Comparison of ENCODE assay signal across 16 cellular contexts in the genomic region with DNA sequence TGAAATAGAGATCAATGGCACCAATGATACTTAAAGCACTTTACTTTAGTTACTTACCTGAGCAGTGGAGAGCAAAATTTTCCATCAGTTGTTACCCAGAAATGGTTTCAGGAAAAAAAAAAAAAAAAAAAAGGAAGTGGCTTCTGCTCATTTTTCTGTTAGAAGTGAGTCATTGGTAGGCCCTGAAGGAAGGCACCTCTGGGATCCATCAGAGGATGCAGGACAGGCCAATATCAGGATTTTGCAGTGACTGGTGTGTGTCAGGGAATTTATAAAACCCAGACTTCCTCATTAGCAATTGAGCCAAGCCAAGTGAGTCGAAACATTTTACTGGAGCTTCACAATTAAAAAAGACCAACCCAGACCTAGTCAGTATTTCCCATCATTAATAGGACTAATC. TPM values are rescaled to one million over a fixed set of nuclear protein-coding genes. Genes with fewer than 3 reads are reported as not detected.
A peak's percentile ranks its signal among the peaks of the same experiment; 100 is the strongest.
DNase-seq lines count a peak whose midpoint lies in the region; ATAC-seq and TF ChIP-seq lines count a peak whose summit lies in the region.
"Had no signal": no experiment of that assay in that cellular context is flagged by ENCODE, and none has a peak within 500 bp of the region (broad histone marks: within the 10 kb centered on the region; RNA-seq: fewer than 3 reads in every experiment).

No MANE protein-coding gene starts in this region.

- no peaks in the 10 kb centered on the region for H3K9me3 ChIP-seq in hepatocyte (ENCODE audit: low read depth)
- H3K9me3 ChIP-seq: BLaER1, breast epithelium, ovary had no signal

- TF ChIP-seq CTCF in brain microvascular endothelial cell (IDR thresholded peaks at IDR 0.05; ENCODE audit: low read depth, low read length, missing control alignments) (no peak), hepatocyte (IDR thresholded peaks at IDR 0.05; ENCODE audit: poor library complexity) (no peak)

- CTCF ChIA-PET in activated CD4-positive, alpha-beta memory T cell treated with anti-CD3 and anti-CD28 coated beads for 36 hours (lab: Charles Lee): no interaction called here

- WGBS in hepatocyte (ENCODE audit: low lambda C conversion rate, missing lambda C conversion rate): 53% methylated on average over 1 of the region's 1 CpG

- H3K27me3 Mint-ChIP-seq in activated CD4-positive, alpha-beta memory T cell treated with anti-CD3 and anti-CD28 coated beads for 36 hours: peaks cover 8% of the 10 kb centered on the region
- H3K27me3 Mint-ChIP-seq: activated naive CD8-positive, alpha-beta T cell treated with anti-CD3 and anti-CD28 coated beads, Interleukin-2, amount 10 ng/mL, durations not matched to agents 7 days and 5 days had no signal

- H3K27me3 ChIP-seq in brain microvascular endothelial cell (replicated peaks) (no peaks in the 10 kb centered on the region), hepatocyte (no peaks in the 10 kb centered on the region)
- H3K27me3 ChIP-seq: BLaER1, breast epithelium, ovary had no signal

- in situ Hi-C loops in brain microvascular endothelial cell (cut with HindIII; ENCODE audit: low pct_ligation_motif_present, low sequenced_read_pairs): no loop called here

- H3K36me3 Mint-ChIP-seq in activated CD4-positive, alpha-beta memory T cell treated with anti-CD3 and anti-CD28 coated beads for 36 hours: peaks cover 6% of the 10 kb centered on the region
- H3K36me3 Mint-ChIP-seq: activated naive CD8-positive, alpha-beta T cell treated with anti-CD3 and anti-CD28 coated beads, Interleukin-2, amount 10 ng/mL, durations not matched to agents 7 days and 5 days had no signal

- no peak overlapping the region for H3K27ac ChIP-seq in brain microvascular endothelial cell
- no peak overlapping the region for H3K27ac ChIP-seq in hepatocyte
- H3K27ac ChIP-seq: BLaER1, breast epithelium, ovary had no signal

- no peak overlapping the region for H3K4me3 Mint-ChIP-seq in activated CD4-positive, alpha-beta memory T cell treated with anti-CD3 and anti-CD28 coated beads for 36 hours
- H3K4me3 Mint-ChIP-seq: activated naive CD8-positive, alpha-beta T cell treated with anti-CD3 and anti-CD28 coated beads, Interleukin-2, amount 10 ng/mL, durations not matched to agents 7 days and 5 days had no signal

- H3K4me3 ChIP-seq in brain microvascular endothelial cell (ENCODE audit: low read depth, low read length): no peak overlapping the region
- no peak overlapping the region for H3K4me3 ChIP-seq in hepatocyte
- H3K4me3 ChIP-seq: BLaER1, breast epithelium, ovary had no signal

- no peak overlapping the region for H3K4me2 ChIP-seq in hepatocyte
- H3K4me2 ChIP-seq: BLaER1 had no signal

- H4K20me1 ChIP-seq in hepatocyte (ENCODE audit: insufficient read depth, poor library complexity, severe bottlenecking): no peaks in the 10 kb centered on the region
- H4K20me1 ChIP-seq: BLaER1 had no signal

- POLR2A ChIA-PET in activated CD4-positive, alpha-beta memory T cell treated with anti-CD3 and anti-CD28 coated beads for 36 hours (lab: Charles Lee): interaction anchor here (0.7 kb wide), 1 partner anchor 260 kb away, joined by 3 read pairs; no protein-coding TSS in a partner anchor

- no peak overlapping the region for H3K27ac Mint-ChIP-seq in activated CD4-positive, alpha-beta memory T cell treated with anti-CD3 and anti-CD28 coated beads for 36 hours
- H3K27ac Mint-ChIP-seq: activated naive CD8-positive, alpha-beta T cell treated with anti-CD3 and anti-CD28 coated beads, Interleukin-2, amount 10 ng/mL, durations not matched to agents 7 days and 5 days had no signal

- intact Hi-C loops in activated CD4-positive, alpha-beta memory T cell treated with anti-CD3 and anti-CD28 coated beads for 36 hours (cut with micrococcal nuclease): loop anchor here (5.0 kb wide), 1 partner anchor 563 kb away; no protein-coding TSS in a partner anchor

- no peak overlapping the region for H2AFZ ChIP-seq in hepatocyte

- peak; percentile 58 for ATAC-seq in SK-N-SH treated with all-trans-retinoic acid at 6 μM for 48 hours
- ATAC-seq: PC-3 had no signal

- H3K79me2 ChIP-seq in hepatocyte: peaks cover 7% of the 10 kb centered on the region

- DNase-seq in EL (peak; percentile 20), M059J (ENCODE audit: low read depth) (peak; percentile 54), kidney tubule cell (ENCODE audit: low spot score) (peak; percentile 56), brain microvascular endothelial cell (no peak), hepatocyte (ENCODE audit: low spot score) (no peak)
- DNase-seq in activated CD4-positive, alpha-beta memory T cell treated with anti-CD3 and anti-CD28 coated beads for 36 hours: no peak
- DNase-seq: activated CD4-positive, alpha-beta T cell treated with anti-CD3 and anti-CD28 coated beads, Interleukin-2, amount 50 U/mL, for 4 hours; activated naive CD8-positive, alpha-beta T cell treated with anti-CD3 and anti-CD28 coated beads, Interleukin-2, amount 10 ng/mL, durations not matched to agents 7 days and 5 days; NCI-H1694 treated with DMSO at 0.1 percent for 48 hours; NCI-H446 treated with DMSO at 0.1 percent for 48 hours; ovary; PC-3; stimulated activated CD4-positive, alpha-beta T cell treated with anti-CD3 and anti-CD28 coated beads, Interleukin-4, amount 100 ng/mL, for 1 hour had no signal

- no peaks in the 10 kb centered on the region for H3K9me2 ChIP-seq in hepatocyte (replicated peaks; ENCODE audit: insufficient read depth)

- peaks cover 42% of the 10 kb centered on the region for H3K4me1 Mint-ChIP-seq in activated CD4-positive, alpha-beta memory T cell treated with anti-CD3 and anti-CD28 coated beads for 36 hours (ENCODE audit: low read depth)

- H3K9me3 Mint-ChIP-seq in activated CD4-positive, alpha-beta memory T cell treated with anti-CD3 and anti-CD28 coated beads for 36 hours: no peaks in the 10 kb centered on the region
- H3K9me3 Mint-ChIP-seq: activated naive CD8-positive, alpha-beta T cell treated with anti-CD3 and anti-CD28 coated beads, Interleukin-2, amount 10 ng/mL, durations not matched to agents 7 days and 5 days had no signal

- H3K36me3 ChIP-seq in brain microvascular endothelial cell (replicated peaks) (no peaks in the 10 kb centered on the region), hepatocyte (replicated peaks; ENCODE audit: insufficient read depth, low read depth) (no peaks in the 10 kb centered on the region)
- H3K36me3 ChIP-seq: breast epithelium, ovary had no signal

- peaks cover 8% of the 10 kb centered on the region for H3K4me1 ChIP-seq in hepatocyte (ENCODE audit: insufficient read depth)
- H3K4me1 ChIP-seq: breast epithelium had no signal

TF ChIP-seq in SK-N-SH treated with all-trans-retinoic acid at 6 μM for 48 hours, 23 proteins besides CTCF, POLR2A, EP300 and RAD21:
- no peak for TF ChIP-seq ESRRG (CRISPR knock-in tag; IDR thresholded peaks at IDR 0.05)
- TF ChIP-seq ISL1 (CRISPR knock-in tag; IDR thresholded peaks at IDR 0.05): peak; percentile 56; the same call in 1 of the 2 replicates
- no peak for TF ChIP-seq PPARA (CRISPR knock-in tag; IDR thresholded peaks at IDR 0.05; ENCODE audit: borderline replicate concordance)
- peak; percentile 63; the same call in 1 of the 2 replicates for TF ChIP-seq TOX (CRISPR knock-in tag; IDR thresholded peaks at IDR 0.05; ENCODE audit: borderline replicate concordance)

RNA-seq across cellular contexts. Expression of gene SMIM30, which starts 2.3 kb away (rescaled TPM):
- 109 and 149 TPM in 2 replicates for total RNA-seq in M059J (2014; rRNA removed; shearing (Covaris generic))
- 10 to 100 TPM; 37.5 to 41.5 TPM for total RNA-seq in activated CD4-positive, alpha-beta memory T cell treated with anti-CD3 and anti-CD28 coated beads for 36 hours
- total RNA-seq in hepatocyte: 92.0 and 103 TPM in 2 replicates
- 74.0 and 78.0 TPM in 2 replicates for polyA plus RNA-seq in hepatocyte

RNA-seq across cellular contexts. Expression of gene GPR85, which starts 34.0 kb away (rescaled TPM):
- 0.15 and 0.59 TPM in 2 replicates for total RNA-seq in M059J (2014; rRNA removed; shearing (Covaris generic))
- total RNA-seq in activated CD4-positive, alpha-beta memory T cell treated with anti-CD3 and anti-CD28 coated beads for 36 hours: not detected
- total RNA-seq in hepatocyte: 3.8 and 4.9 TPM in 2 replicates
- 0.31 TPM in 1 of 2 replicates, not detected in the other for polyA plus RNA-seq in hepatocyte
- total RNA-seq: activated naive CD8-positive, alpha-beta T cell treated with anti-CD3 and anti-CD28 coated beads, Interleukin-2, amount 10 ng/mL, durations not matched to agents 7 days and 5 days; PC-3 had no signal

Comparison
In these comparisons a context has a peak if more than half of its experiments do, and no peak if none do; other contexts are left out.
1. DNase-seq: peak in EL (single experiment), M059J (single experiment) and kidney tubule cell (single experiment); none in activated CD4-positive, alpha-beta memory T cell treated with anti-CD3 and anti-CD28 coated beads for 36 hours (single experiment), brain microvascular endothelial cell (single experiment) and hepatocyte (single experiment).